11 cellular contexts compared by ENCODE assay signal in genomic region chr2:203682688-203683130, GRCh38. TPM values are rescaled to one million over a fixed set of nuclear protein-coding genes. Genes with fewer than 3 reads are reported as not detected.
A peak's percentile ranks its signal among the peaks of the same experiment; 100 is the strongest.
DNase-seq lines count a peak whose midpoint lies in the region; ATAC-seq and TF ChIP-seq lines count a peak whose summit lies in the region.
"Had no signal": no experiment of that assay in that cellular context is flagged by ENCODE, and none has a peak within 500 bp of the region (broad histone marks: within the 10 kb centered on the region; RNA-seq: fewer than 3 reads in every experiment).

No MANE protein-coding gene starts in this region.

- DNase-seq in Daoy (ENCODE audit: low read depth) (peak; percentile 54), SK-MEL-5 (ENCODE audit: low read depth, low spot score) (peak; percentile 31), fibroblast of the aortic adventitia (ENCODE audit: low read depth) (peak; percentile 72), T1000 (lab: John Stamatoyannopoulos, UW) (no peak)
- DNase-seq in stimulated activated CD8-positive, alpha-beta memory T cell treated with anti-CD3 and anti-CD28 coated beads, Interleukin-4, amount 100 ng/mL, for 48 hours = no peak
- DNase-seq: activated naive CD8-positive, alpha-beta T cell treated with anti-CD3 and anti-CD28 coated beads, Interleukin-2, amount 10 ng/mL, durations not matched to agents 7 days and 5 days; CD4-positive, alpha-beta memory T cell; hippocampal formation had no signal

- H3K27ac ChIP-seq in parathyroid adenoma = peak overlapping the region; percentile 67

- H3K9ac ChIP-seq in parathyroid adenoma = no peak overlapping the region

- H2AFZ ChIP-seq in parathyroid adenoma = no peak overlapping the region

- H3K79me2 ChIP-seq in parathyroid adenoma = no peaks in the 10 kb centered on the region

- H3K36me3 ChIP-seq in parathyroid adenoma (ENCODE audit: control insufficient read depth, insufficient read depth, low read length) = no peaks in the 10 kb centered on the region

- H3K4me3 ChIP-seq in fibroblast of the aortic adventitia (ENCODE audit: low read depth, low read length) (no peak overlapping the region), parathyroid adenoma (ENCODE audit: low read depth, low read length) (no peak overlapping the region)

- H3K4me2 ChIP-seq in parathyroid adenoma (ENCODE audit: low read length) = no peak overlapping the region

- ATAC-seq in GM18517 (IDR thresholded peaks at IDR 0.05; ENCODE audit: unreplicated experiment) (no peak), GM21447 (IDR thresholded peaks at IDR 0.05; ENCODE audit: unreplicated experiment) (no peak)

- H3K9me3 ChIP-seq in parathyroid adenoma (ENCODE audit: control insufficient read depth, low read length) = no peaks in the 10 kb centered on the region

- H3K4me1 ChIP-seq in parathyroid adenoma = no peaks in the 10 kb centered on the region

- H3K27me3 ChIP-seq in parathyroid adenoma (ENCODE audit: control insufficient read depth, insufficient read depth, low read length) = no peaks in the 10 kb centered on the region

- TF ChIP-seq CTCF in fibroblast of the aortic adventitia (IDR thresholded peaks at IDR 0.05; ENCODE audit: insufficient read depth, low read length) = no peak
- TF ChIP-seq CTCF in parathyroid adenoma (IDR thresholded peaks at IDR 0.05) = no peak

- in situ Hi-C loops in SK-MEL-5 (cut with HindIII; ENCODE audit: low pct_unique_long_range_greater_than_20kb, low sequenced_read_pairs) = no loop called here

RNA-seq across cellular contexts. Expression of gene CD28, which starts 23.7 kb away (rescaled TPM):
- not detected in 2 replicates for total RNA-seq in Daoy (2014; rRNA removed; shearing (Covaris generic))
- total RNA-seq in SK-MEL-5 (2014; rRNA removed; shearing (Covaris generic)) = not detected in 2 replicates
- polyA plus RNA-seq in SK-MEL-5 (2015; cell fraction: cytosol; rRNA removed) = 0.05 TPM in 1 of 2 replicates, not detected in the other
- not detected in 2 replicates for polyA plus RNA-seq in SK-MEL-5 (2015; cell fraction: nucleus; rRNA removed)
- total RNA-seq in fibroblast of the aortic adventitia (ENCODE audit: low replicate concordance) = not detected in 2 replicates

Comparison
In these comparisons a context has a peak if more than half of its experiments do, and no peak if none do; other contexts are left out.
1. DNase-seq: peak in Daoy (single experiment), SK-MEL-5 (single experiment) and fibroblast of the aortic adventitia (single experiment); none in T1000 (single experiment) and stimulated activated CD8-positive, alpha-beta memory T cell treated with anti-CD3 and anti-CD28 coated beads, Interleukin-4, amount 100 ng/mL, for 48 hours (single experiment).